ENCODE assay signal across 8 cellular contexts in genomic region chr7:2314209-2314955, GRCh38. TPM values are rescaled to one million over a fixed set of nuclear protein-coding genes. Genes with fewer than 3 reads are reported as not detected.
DNase-seq lines count a peak whose midpoint lies in the region; ATAC-seq and TF ChIP-seq lines count a peak whose summit lies in the region.

Gene SNX8, minus strand, starts transcription at chr7:2314441. Its CDS starts 20 bp downstream, at chr7:2314421.

- peak within 1 kb of the TSS; percentile 77 for H3K27ac ChIP-seq in RWPE1

- POLR2A ChIA-PET in RWPE1 (lab: Yijun Ruan, JAX; ENCODE audit: low non-redundant PET) = interaction anchor here (0.6 kb wide), 1 partner anchor 10 kb away, joined by 4 read pairs; no protein-coding TSS in a partner anchor

- intact Hi-C loops in activated T-helper 2 cell treated with anti-CD3 and anti-CD28 coated beads, Interferon-gamma antibody, Interleukin-2, Interleukin-4, amounts not matched to agents 10 μg/mL and 5 μg/mL and 100 μg/mL, durations not matched to agents 14 hours and 24 hours and 36 hours (cut with micrococcal nuclease) = loop anchor here (1.0 to 10.0 kb wide), 3 partner anchors 41 to 390 kb away; partner anchors contain the start of genes MRM2 and NUDT1

- H3K27me3 Mint-ChIP-seq in activated T-helper 2 cell treated with anti-CD3 and anti-CD28 coated beads, Interferon-gamma antibody, Interleukin-2, Interleukin-4, amounts not matched to agents 10 μg/mL and 5 μg/mL and 100 μg/mL, durations not matched to agents 14 hours and 24 hours and 36 hours (ENCODE audit: low read depth) = no peaks in the 10 kb centered on the region
- no peaks in the 10 kb centered on the region for H3K27me3 Mint-ChIP-seq in natural killer cell treated with Interleukin-12 subunit alpha and Interleukin-12 subunit beta and Interleukin-15 and Interleukin-18, amount 100 ng/mL, for 72 hours

- ATAC-seq in natural killer cell treated with Interleukin-12 subunit alpha and Interleukin-12 subunit beta and Interleukin-15 and Interleukin-18, amount 100 ng/mL, for 72 hours = peak; percentile 97

- CTCF ChIA-PET in RWPE1 (lab: Yijun Ruan, JAX) = no interaction called here

- peaks cover 13% of the 10 kb centered on the region for H3K4me1 Mint-ChIP-seq in activated T-helper 2 cell treated with anti-CD3 and anti-CD28 coated beads, Interferon-gamma antibody, Interleukin-2, Interleukin-4, amounts not matched to agents 10 μg/mL and 5 μg/mL and 100 μg/mL, durations not matched to agents 14 hours and 24 hours and 36 hours (ENCODE audit: low read depth)
- peaks cover 14% of the 10 kb centered on the region in 2 donors for H3K4me1 Mint-ChIP-seq in natural killer cell treated with Interleukin-12 subunit alpha and Interleukin-12 subunit beta and Interleukin-15 and Interleukin-18, amount 100 ng/mL, for 72 hours (ENCODE audit: low read depth in 2 of 2)

- peak within 1 kb of the TSS; percentile 85 for H3K4me3 ChIP-seq in fibroblast of pulmonary artery (replicated peaks; ENCODE audit: low read depth, low read length)

- H3K27ac Mint-ChIP-seq in activated T-helper 2 cell treated with anti-CD3 and anti-CD28 coated beads, Interferon-gamma antibody, Interleukin-2, Interleukin-4, amounts not matched to agents 10 μg/mL and 5 μg/mL and 100 μg/mL, durations not matched to agents 14 hours and 24 hours and 36 hours = peak within 1 kb of the TSS; percentile 69
- H3K27ac Mint-ChIP-seq in natural killer cell treated with Interleukin-12 subunit alpha and Interleukin-12 subunit beta and Interleukin-15 and Interleukin-18, amount 100 ng/mL, for 72 hours = peak within 1 kb of the TSS; percentile 73 to 77

- H3K4me3 Mint-ChIP-seq in activated T-helper 2 cell treated with anti-CD3 and anti-CD28 coated beads, Interferon-gamma antibody, Interleukin-2, Interleukin-4, amounts not matched to agents 10 μg/mL and 5 μg/mL and 100 μg/mL, durations not matched to agents 14 hours and 24 hours and 36 hours (ENCODE audit: low read depth) = peak within 1 kb of the TSS; percentile 88
- H3K4me3 Mint-ChIP-seq in natural killer cell treated with Interleukin-12 subunit alpha and Interleukin-12 subunit beta and Interleukin-15 and Interleukin-18, amount 100 ng/mL, for 72 hours = no peak within 1 kb of the TSS

- H3K36me3 Mint-ChIP-seq in activated T-helper 2 cell treated with anti-CD3 and anti-CD28 coated beads, Interferon-gamma antibody, Interleukin-2, Interleukin-4, amounts not matched to agents 10 μg/mL and 5 μg/mL and 100 μg/mL, durations not matched to agents 14 hours and 24 hours and 36 hours (ENCODE audit: low read depth) = no peaks in the 10 kb centered on the region
- H3K36me3 Mint-ChIP-seq in natural killer cell treated with Interleukin-12 subunit alpha and Interleukin-12 subunit beta and Interleukin-15 and Interleukin-18, amount 100 ng/mL, for 72 hours = no peaks in the 10 kb centered on the region

- no peaks in the 10 kb centered on the region for H3K9me3 Mint-ChIP-seq in activated T-helper 2 cell treated with anti-CD3 and anti-CD28 coated beads, Interferon-gamma antibody, Interleukin-2, Interleukin-4, amounts not matched to agents 10 μg/mL and 5 μg/mL and 100 μg/mL, durations not matched to agents 14 hours and 24 hours and 36 hours
- no peaks in the 10 kb centered on the region for H3K9me3 Mint-ChIP-seq in natural killer cell treated with Interleukin-12 subunit alpha and Interleukin-12 subunit beta and Interleukin-15 and Interleukin-18, amount 100 ng/mL, for 72 hours

- DNase-seq in Daoy (ENCODE audit: low read depth) = peak; percentile 94
- DNase-seq in GOT3 (lab: John Stamatoyannopoulos, UW) = peak; percentile 88
- peak; percentile 79 for DNase-seq in LHCN-M2 (ENCODE audit: low read depth)
- DNase-seq in RWPE1 (ENCODE audit: low spot score) = peak; percentile 98
- DNase-seq in activated T-helper 2 cell treated with anti-CD3 and anti-CD28 coated beads, Interferon-gamma antibody, Interleukin-2, Interleukin-4, amounts not matched to agents 10 μg/mL and 5 μg/mL and 100 μg/mL, durations not matched to agents 14 hours and 24 hours and 36 hours (ENCODE audit: low spot score) = peak; percentile 91
- peak; percentile 90 for DNase-seq in fibroblast of pulmonary artery (ENCODE audit: low read depth)
- peak; percentile 94 for DNase-seq in natural killer cell treated with Interleukin-12 subunit alpha and Interleukin-12 subunit beta and Interleukin-15 and Interleukin-18, amount 100 ng/mL, for 72 hours (ENCODE audit: low spot score)
- peak; percentile 90 for DNase-seq in stimulated activated naive CD4-positive, alpha-beta T cell treated with Interleukin-2 at 50 U/mL for 16 hours (lab: John Stamatoyannopoulos, UW)

- TF ChIP-seq CTCF in RWPE1 (conservative IDR thresholded peaks at IDR 0.05; ENCODE audit: low read depth) (no peak), fibroblast of pulmonary artery (IDR thresholded peaks at IDR 0.05; ENCODE audit: low read length, missing control alignments) (no peak)

RNA-seq across cellular contexts. Expression of gene SNX8, which starts in this region (rescaled TPM):
- 10.3 and 20.6 TPM in 2 replicates for total RNA-seq in Daoy (2014; rRNA removed; shearing (Covaris generic))
- total RNA-seq in LHCN-M2 (2014; rRNA removed) = 26.0 and 27.7 TPM in 2 replicates
- 83.1 TPM for polyA plus RNA-seq in LHCN-M2 (2012)
- 31.8 and 38.7 TPM in 2 replicates for total RNA-seq in activated T-helper 2 cell treated with anti-CD3 and anti-CD28 coated beads, Interferon-gamma antibody, Interleukin-2, Interleukin-4, amounts not matched to agents 10 μg/mL and 5 μg/mL and 100 μg/mL, durations not matched to agents 14 hours and 24 hours and 36 hours
- total RNA-seq in natural killer cell treated with Interleukin-12 subunit alpha and Interleukin-12 subunit beta and Interleukin-15 and Interleukin-18, amount 100 ng/mL, for 72 hours = 10 to 100 TPM; 28.9 to 34.5 TPM

Comparison
In these comparisons a context has a peak if more than half of its experiments do, and no peak if none do; other contexts are left out.
1. Peak in every context shown above with its lines: DNase-seq, ATAC-seq, H3K4me3 ChIP-seq and H3K27ac ChIP-seq.